20 cellular contexts compared by ENCODE assay signal in genomic region chr18:5534845-5535244, GRCh38. TPM values are rescaled to one million over a fixed set of nuclear protein-coding genes. Genes with fewer than 3 reads are reported as not detected.
"Had no signal": no experiment of that assay in that cellular context is flagged by ENCODE, and none has a peak within 500 bp of the region (broad histone marks: within the 10 kb centered on the region; RNA-seq: fewer than 3 reads in every experiment).

No MANE protein-coding gene starts in this region.

- ATAC-seq: activated CD8-positive, alpha-beta memory T cell treated with anti-CD3 and anti-CD28 coated beads, Interleukin-2, amount 10 ng/mL, durations not matched to agents 7 days and 5 days; activated naive CD8-positive, alpha-beta T cell treated with anti-CD3 and anti-CD28 coated beads, Interleukin-2, amount 50 U/mL, for 24 hours; esophagus mucosa; left colon; lower lobe of right lung had no signal

- H3K4me3 ChIP-seq: lower lobe of right lung, SJCRH30, skin epidermis, tibial nerve had no signal

- DNase-seq: activated CD4-positive, alpha-beta T cell treated with anti-CD3 and anti-CD28 coated beads, Interleukin-2, amount 10 ng/mL, durations not matched to agents 24 days and 14 days; activated CD8-positive, alpha-beta memory T cell treated with anti-CD3 and anti-CD28 coated beads, Interleukin-2, amount 10 ng/mL, durations not matched to agents 7 days and 5 days; activated gamma-delta T cell treated with Interleukin-2 at 50 U/mL for 16 hours; activated naive CD8-positive, alpha-beta T cell treated with anti-CD3 and anti-CD28 coated beads, Interleukin-2, amount 50 U/mL, for 24 hours; activated T-cell treated with anti-CD3 and anti-CD28 coated beads, Interleukin-2, amount 50 U/mL, for 1 hour; immature natural killer cell; left colon; lower lobe of right lung; nucleus accumbens; posterior cingulate gyrus; SJCRH30; stimulated activated CD4-positive, alpha-beta T cell treated with anti-CD3 and anti-CD28 coated beads, Interleukin-15, amount 100 ng/mL, for 24 hours; stimulated activated CD4-positive, alpha-beta T cell treated with anti-CD3 and anti-CD28 coated beads, Interleukin-4, amount 100 ng/mL, for 24 hours; stimulated activated naive CD4-positive, alpha-beta T cell; substantia nigra; T-helper 2 cell had no signal

- H3K4me1 Mint-ChIP-seq: activated CD4-positive, alpha-beta T cell treated with anti-CD3 and anti-CD28 coated beads, Interleukin-2, amount 10 ng/mL, durations not matched to agents 24 days and 14 days; activated CD8-positive, alpha-beta memory T cell treated with anti-CD3 and anti-CD28 coated beads, Interleukin-2, amount 10 ng/mL, durations not matched to agents 7 days and 5 days; activated naive CD8-positive, alpha-beta T cell treated with anti-CD3 and anti-CD28 coated beads, Interleukin-2, amount 50 U/mL, for 24 hours; immature natural killer cell had no signal

- H3K4me3 Mint-ChIP-seq: activated CD4-positive, alpha-beta T cell treated with anti-CD3 and anti-CD28 coated beads, Interleukin-2, amount 10 ng/mL, durations not matched to agents 24 days and 14 days; activated CD8-positive, alpha-beta memory T cell treated with anti-CD3 and anti-CD28 coated beads, Interleukin-2, amount 10 ng/mL, durations not matched to agents 7 days and 5 days; activated naive CD8-positive, alpha-beta T cell treated with anti-CD3 and anti-CD28 coated beads, Interleukin-2, amount 50 U/mL, for 24 hours; immature natural killer cell; nephron had no signal

- H3K9me3 ChIP-seq: lower lobe of right lung, SJCRH30, tibial nerve had no signal

- H3K27me3 Mint-ChIP-seq: activated CD8-positive, alpha-beta memory T cell treated with anti-CD3 and anti-CD28 coated beads, Interleukin-2, amount 10 ng/mL, durations not matched to agents 7 days and 5 days had no signal

- H3K36me3 Mint-ChIP-seq: activated CD8-positive, alpha-beta memory T cell treated with anti-CD3 and anti-CD28 coated beads, Interleukin-2, amount 10 ng/mL, durations not matched to agents 7 days and 5 days; immature natural killer cell had no signal

- H3K27ac Mint-ChIP-seq: activated CD4-positive, alpha-beta T cell treated with anti-CD3 and anti-CD28 coated beads, Interleukin-2, amount 10 ng/mL, durations not matched to agents 24 days and 14 days; activated CD8-positive, alpha-beta memory T cell treated with anti-CD3 and anti-CD28 coated beads, Interleukin-2, amount 10 ng/mL, durations not matched to agents 7 days and 5 days; activated naive CD8-positive, alpha-beta T cell treated with anti-CD3 and anti-CD28 coated beads, Interleukin-2, amount 50 U/mL, for 24 hours; immature natural killer cell; nephron had no signal

- H3K36me3 ChIP-seq: lower lobe of right lung, SJCRH30, tibial nerve had no signal

- H3K9me3 Mint-ChIP-seq: activated CD4-positive, alpha-beta T cell treated with anti-CD3 and anti-CD28 coated beads, Interleukin-2, amount 10 ng/mL, durations not matched to agents 24 days and 14 days; activated naive CD8-positive, alpha-beta T cell treated with anti-CD3 and anti-CD28 coated beads, Interleukin-2, amount 50 U/mL, for 24 hours; nephron had no signal

- H3K27ac ChIP-seq: lower lobe of right lung, SJCRH30, skin epidermis, tibial nerve had no signal

- H3K27me3 ChIP-seq: SJCRH30, tibial nerve had no signal

RNA-seq across cellular contexts. Expression of gene EPB41L3, which starts 9.0 kb away (rescaled TPM):
- total RNA-seq: SJCRH30 had no signal
